In genomic region chr2:208713066-208713465, GRCh38 we compare ENCODE assay signal across 18 cellular contexts.
DNase-seq lines count a peak whose midpoint lies in the region; TF ChIP-seq lines count a peak whose summit lies in the region.
"Had no signal": no experiment of that assay in that cellular context is flagged by ENCODE, and none has a peak within 500 bp of the region (broad histone marks: within the 10 kb centered on the region; RNA-seq: fewer than 3 reads in every experiment).

No MANE protein-coding gene starts in this region.

- no peak for TF ChIP-seq CTCF in endodermal cell (conservative IDR thresholded peaks at IDR 0.05)
- no peak for TF ChIP-seq CTCF in MCF 10A (IDR thresholded peaks at IDR 0.05; ENCODE audit: unreplicated experiment)

- no peak overlapping the region for H3K4me3 ChIP-seq in endodermal cell (ENCODE audit: low read length)
- H3K4me3 ChIP-seq: BLaER1 treated with 17β-estradiol and CSF1 and Interleukin-3, amounts not matched to agents 10 nM and 100 nM; PC-9; SJCRH30 had no signal

- POLR2A ChIA-PET in MCF 10A (lab: Yijun Ruan, JAX): no interaction called here

- H3K4me1 Mint-ChIP-seq in endodermal cell (no peaks in the 10 kb centered on the region), MCF 10A (ENCODE audit: insufficient read depth, unreplicated experiment) (no peaks in the 10 kb centered on the region)

- H3K36me3 ChIP-seq in endodermal cell (ENCODE audit: control insufficient read depth, insufficient read depth, low read length): no peaks in the 10 kb centered on the region
- H3K36me3 ChIP-seq: BLaER1 treated with 17β-estradiol and CSF1 and Interleukin-3, amounts not matched to agents 10 nM and 100 nM; SJCRH30 had no signal

- H3K27ac Mint-ChIP-seq in endodermal cell (no peak overlapping the region), MCF 10A (ENCODE audit: low read depth, unreplicated experiment) (no peak overlapping the region)

- H3K27me3 Mint-ChIP-seq in endodermal cell (ENCODE audit: insufficient read depth) (no peaks in the 10 kb centered on the region), MCF 10A (ENCODE audit: insufficient read depth, unreplicated experiment) (no peaks in the 10 kb centered on the region)

- no TSS peak for BruUV-seq in MCF 10A (replicated peaks; lab: Mats Ljungman, UMichigan)

- H3K27me3 ChIP-seq in endodermal cell (ENCODE audit: control insufficient read depth, insufficient read depth, low read length, poor library complexity, severe bottlenecking): no peaks in the 10 kb centered on the region
- H3K27me3 ChIP-seq: BLaER1 treated with 17β-estradiol and CSF1 and Interleukin-3, amounts not matched to agents 10 nM and 100 nM; SJCRH30 had no signal

- H3K9ac ChIP-seq in endodermal cell (ENCODE audit: extremely low read depth, low read length, poor library complexity, severe bottlenecking): no peak overlapping the region
- H3K9ac ChIP-seq: BLaER1 treated with 17β-estradiol and CSF1 and Interleukin-3, amounts not matched to agents 10 nM and 100 nM had no signal

- intact Hi-C loops in MCF 10A (cut with micrococcal nuclease): no loop called here

- H3K9me3 ChIP-seq in endodermal cell (ENCODE audit: control insufficient read depth, low read length): no peaks in the 10 kb centered on the region
- H3K9me3 ChIP-seq: BLaER1 treated with 17β-estradiol and CSF1 and Interleukin-3, amounts not matched to agents 10 nM and 100 nM; SJCRH30 had no signal

- H3K4me3 Mint-ChIP-seq in endodermal cell: no peak overlapping the region
- no peak overlapping the region for H3K4me3 Mint-ChIP-seq in MCF 10A (ENCODE audit: unreplicated experiment)

- peak; percentile 77 for DNase-seq in NCI-H1092 treated with DMSO at 0.1 percent for 48 hours (lab: John Stamatoyannopoulos, UW)
- no peak for DNase-seq in NCI-H1092 (lab: John Stamatoyannopoulos, UW)
- peak; percentile 68 for DNase-seq in NCI-H748 (lab: John Stamatoyannopoulos, UW; ENCODE audit: unreplicated experiment)
- DNase-seq in endodermal cell: no peak
- peak; percentile 23 for DNase-seq in pons (ENCODE audit: low spot score)
- no peak for DNase-seq in MCF 10A (ENCODE audit: unreplicated experiment)
- DNase-seq in NCI-H1048 (lab: John Stamatoyannopoulos, UW): no peak
- DNase-seq in activated T-cell treated with anti-CD3 and anti-CD28 coated beads, Interleukin-2, amount 50 U/mL, for 1 hour: no peak
- DNase-seq: 8988T, DMS 273 treated with DMSO at 0.1 percent for 48 hours, GDM1, KG1, NCI-H187 treated with DMSO at 0.1 percent for 48 hours, NCI-H2171 treated with DMSO at 0.1 percent for 48 hours, NCI-H526, PC-9, SJCRH30 had no signal

- peak overlapping the region; percentile 47 for H3K27ac ChIP-seq in endodermal cell (ENCODE audit: low read depth, low read length)
- H3K27ac ChIP-seq: BLaER1 treated with 17β-estradiol and CSF1 and Interleukin-3, amounts not matched to agents 10 nM and 100 nM; PC-9; SJCRH30 had no signal

- H3K36me3 Mint-ChIP-seq in endodermal cell (ENCODE audit: low read depth): no peaks in the 10 kb centered on the region
- H3K36me3 Mint-ChIP-seq in MCF 10A (ENCODE audit: insufficient read depth, unreplicated experiment): no peaks in the 10 kb centered on the region

- CTCF ChIA-PET in MCF 10A (lab: Yijun Ruan, JAX): interaction anchor here (1.0 kb wide), 1 partner anchor 97 kb away, joined by 4 read pairs; no protein-coding TSS in a partner anchor

- H3K4me1 ChIP-seq in endodermal cell (ENCODE audit: control insufficient read depth, insufficient read depth, low read length): no peaks in the 10 kb centered on the region
- H3K4me1 ChIP-seq: SJCRH30 had no signal

- H3K9me3 Mint-ChIP-seq in endodermal cell (no peaks in the 10 kb centered on the region), MCF 10A (ENCODE audit: unreplicated experiment) (no peaks in the 10 kb centered on the region)

Comparison
In these comparisons a context has a peak if more than half of its experiments do, and no peak if none do; other contexts are left out.
1. DNase-seq: peak in NCI-H1092 treated with DMSO at 0.1 percent for 48 hours (single experiment), NCI-H748 (single experiment) and pons (single experiment); none in NCI-H1092 (single experiment), endodermal cell (single experiment), MCF 10A (single experiment), NCI-H1048 (single experiment) and activated T-cell treated with anti-CD3 and anti-CD28 coated beads, Interleukin-2, amount 50 U/mL, for 1 hour (single experiment).